22 cellular contexts compared by ENCODE assay signal in the genomic region with DNA sequence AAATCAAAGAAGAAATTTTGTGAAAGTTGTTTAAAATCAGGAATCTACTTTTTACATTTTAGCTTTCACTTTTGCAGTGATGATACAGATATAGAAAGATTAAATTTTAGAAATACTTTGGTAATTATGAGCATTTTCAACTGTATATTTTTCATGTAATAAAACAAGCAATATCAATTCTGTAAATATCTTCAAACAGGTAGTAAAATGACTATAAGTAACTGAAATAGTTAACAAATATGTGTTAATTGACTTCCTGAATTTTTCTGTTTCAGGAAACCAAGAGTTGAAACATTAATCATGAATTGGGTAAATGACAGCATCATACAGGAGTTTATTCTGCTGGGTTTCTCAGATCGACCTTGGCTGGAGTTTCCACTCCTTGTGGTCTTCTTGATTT. TPM values are rescaled to one million over a fixed set of nuclear protein-coding genes. Genes with fewer than 3 reads are reported as not detected.
"Had no signal": no experiment of that assay in that cellular context is flagged by ENCODE, and none has a peak within 500 bp of the region (broad histone marks: within the 10 kb centered on the region; RNA-seq: fewer than 3 reads in every experiment).

OR2B6 (plus strand) TSS at position 301 of the 400 bp plus-strand sequence; CDS start at position 301, 0 bp downstream.

- ATAC-seq: effector memory CD8-positive, alpha-beta T cell; gastroesophageal sphincter; left lobe of liver; naive thymus-derived CD4-positive, alpha-beta T cell; right cardiac atrium had no signal

- H3K27ac ChIP-seq: epithelial cell of prostate, esophagus muscularis mucosa, gastroesophageal sphincter, neutrophil had no signal

- H3K36me3 ChIP-seq: esophagus muscularis mucosa, gastroesophageal sphincter, neutrophil had no signal

- H3K4me1 ChIP-seq: esophagus muscularis mucosa, gastroesophageal sphincter had no signal

- H3K4me3 ChIP-seq: esophagus muscularis mucosa, gastroesophageal sphincter had no signal

- H3K9me3 ChIP-seq: esophagus muscularis mucosa, gastroesophageal sphincter, neutrophil had no signal

- FAIRE-seq: small intestine had no signal

- DNase-seq: effector memory CD8-positive, alpha-beta T cell; glutamatergic neuron; islet precursor cell; mammary epithelial cell; naive thymus-derived CD4-positive, alpha-beta T cell; nephron progenitor cell; right cardiac atrium; small intestine; stimulated activated CD4-positive, alpha-beta T cell treated with anti-CD3 and anti-CD28 coated beads, Interleukin-12 subunit alpha, Interleukin-12 subunit beta, amount 100 ng/mL, for 4 hours; stimulated activated naive CD4-positive, alpha-beta T cell treated with Interleukin-2 at 50 U/mL for 16 hours; trophoblast cell had no signal

RNA-seq across cellular contexts. Expression of gene OR2B6, which starts in this region (rescaled TPM):
- total RNA-seq: esophagus muscularis mucosa; fibroblast of villous mesenchyme; gastroesophageal sphincter; left lobe of liver; lower leg skin; mammary epithelial cell; mesenteric fat pad; mononuclear cell; naive thymus-derived CD4-positive, alpha-beta T cell; osteoblast; right cardiac atrium; urinary bladder had no signal
- polyA plus RNA-seq: mammary epithelial cell; naive thymus-derived CD4-positive, alpha-beta T cell; right cardiac atrium; small intestine; urinary bladder had no signal
